ENCODE assay signal across 9 cellular contexts in the genomic region with DNA sequence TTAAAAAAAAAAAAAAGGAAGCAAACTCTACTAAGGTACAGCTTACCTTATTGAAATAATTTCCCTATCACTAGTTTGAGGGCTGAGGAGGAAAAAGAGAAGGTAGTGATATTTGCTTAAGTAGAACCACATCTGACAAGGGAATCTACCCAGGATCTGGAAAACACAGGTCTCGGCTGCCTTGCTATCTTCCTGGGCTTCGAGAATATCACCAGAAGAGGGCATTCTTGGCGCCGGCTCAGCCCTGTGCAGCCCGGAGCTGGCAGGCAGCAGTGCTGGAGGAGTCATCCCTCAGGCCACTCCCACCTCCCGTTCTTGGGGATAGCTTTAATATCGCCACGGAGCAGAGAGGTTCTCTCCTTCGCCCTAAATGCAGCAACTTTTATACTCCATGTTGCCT.
DNase-seq lines count a peak whose midpoint lies in the region; ATAC-seq and TF ChIP-seq lines count a peak whose summit lies in the region.
"Had no signal": no experiment of that assay in that cellular context is flagged by ENCODE, and none has a peak within 500 bp of the region (broad histone marks: within the 10 kb centered on the region; RNA-seq: fewer than 3 reads in every experiment).

No MANE protein-coding gene starts in this region.

- H3K27ac ChIP-seq in trophoblast cell (ENCODE audit: low read depth, low read length) = no peak overlapping the region
- peak overlapping the region in 1 of 2 donors; percentile 59 for H3K27ac ChIP-seq in testis
- H3K27ac ChIP-seq: PC-9 had no signal

- no peak overlapping the region for H4K8ac ChIP-seq in trophoblast cell (ENCODE audit: low read depth, low read length)

- H2BK120ac ChIP-seq in trophoblast cell (ENCODE audit: insufficient read depth, low read length, poor library complexity) = no peak overlapping the region

- H3K18ac ChIP-seq in trophoblast cell (ENCODE audit: low read length) = no peak overlapping the region

- no peak overlapping the region for H3K9ac ChIP-seq in trophoblast cell (ENCODE audit: low read length)

- H3K27me3 ChIP-seq in trophoblast cell (ENCODE audit: insufficient read depth, low read length) = no peaks in the 10 kb centered on the region
- H3K27me3 ChIP-seq in testis = no peaks in the 10 kb centered on the region

- H3K14ac ChIP-seq in trophoblast cell (ENCODE audit: low read length) = no peak overlapping the region

- TF ChIP-seq POLR2A in testis (IDR thresholded peaks at IDR 0.05) = no peak

- no peak overlapping the region for H2AK5ac ChIP-seq in trophoblast cell (ENCODE audit: low read length)

- no peaks in the 10 kb centered on the region for H3K36me3 Mint-ChIP-seq in HFFc6 (ENCODE audit: low read depth)

- peak; percentile 36; the same call in 1 of the 2 replicates for TF ChIP-seq CTCF in HFFc6 (IDR thresholded peaks at IDR 0.05)
- peak in 1 of 3 experiments; percentile 12 for TF ChIP-seq CTCF in testis (IDR thresholded peaks at IDR 0.05)

- H3K4me1 Mint-ChIP-seq in HFFc6 (ENCODE audit: low read depth) = no peaks in the 10 kb centered on the region

- H3K36me3 ChIP-seq in trophoblast cell (ENCODE audit: control insufficient read depth in 1 of 2, insufficient read depth in 2 of 2, low read length in 2 of 2) = no peaks in the 10 kb centered on the region
- no peaks in the 10 kb centered on the region for H3K36me3 ChIP-seq in testis (ENCODE audit: low read depth, missing control alignments)

- H3K27me3 Mint-ChIP-seq in HFFc6 (ENCODE audit: insufficient read depth) = no peaks in the 10 kb centered on the region

- ATAC-seq in GM18870 (IDR thresholded peaks at IDR 0.05; ENCODE audit: unreplicated experiment) (no peak), GM21619 (IDR thresholded peaks at IDR 0.05; ENCODE audit: unreplicated experiment) (no peak)

- H3K4ac ChIP-seq in trophoblast cell (ENCODE audit: low read depth, low read length) = no peak overlapping the region

- no CpG with 5 or more reads among the region's 9 CpGs for WGBS in trophoblast cell (ENCODE audit: extremely low coverage, insufficient coverage, insufficient read length)
- WGBS in testis, 2 donors = 1 to 2% methylated on average over 9 of the region's 9 CpGs

- no peaks in the 10 kb centered on the region for H3K79me2 ChIP-seq in trophoblast cell (ENCODE audit: control insufficient read depth, insufficient read depth, low read length, poor library complexity)

- H3K27ac Mint-ChIP-seq in HFFc6 = no peak overlapping the region

- H4K91ac ChIP-seq in trophoblast cell (ENCODE audit: low read depth, low read length) = no peak overlapping the region

- no peak overlapping the region for H2BK5ac ChIP-seq in trophoblast cell (ENCODE audit: low read depth, low read length, poor library complexity)

- intact Hi-C loops in head of caudate nucleus (cut with DNase I) = loop anchor here (2.0 kb wide), 1 partner anchor 158 kb away; no protein-coding TSS in a partner anchor
- intact Hi-C loops in testis (cut with DNase I; ENCODE audit: low total_unique reads) = no loop called here

- peak; percentile 28 for DNase-seq in HFFc6
- DNase-seq in RKO (ENCODE audit: low spot score) = peak; percentile 75
- peak; percentile 34 for DNase-seq in activated gamma-delta T cell (lab: John Stamatoyannopoulos, UW)
- peak; percentile 72 to 96 (median 85) for DNase-seq in head of caudate nucleus
- DNase-seq in trophoblast cell = peak; percentile 30 to 64
- peak; percentile 89 for DNase-seq in testis

- H3K9me3 ChIP-seq in trophoblast cell (ENCODE audit: insufficient read depth, low read depth, low read length) (no peaks in the 10 kb centered on the region), testis (no peaks in the 10 kb centered on the region)

- H3K9me3 Mint-ChIP-seq in HFFc6 = peaks cover 55% of the 10 kb centered on the region

- H2AFZ ChIP-seq in trophoblast cell (ENCODE audit: insufficient read depth, low read length, poor library complexity) = no peak overlapping the region
- H2AFZ ChIP-seq: PC-9 had no signal

- peak overlapping the region; percentile 21 for H3K4me2 ChIP-seq in trophoblast cell (ENCODE audit: low read length)
- H3K4me2 ChIP-seq: PC-9 had no signal

- H3K79me1 ChIP-seq in trophoblast cell (ENCODE audit: low read length) = no peaks in the 10 kb centered on the region

- no peak overlapping the region for H2BK12ac ChIP-seq in trophoblast cell (ENCODE audit: low read length)

- no peak overlapping the region for H3K23ac ChIP-seq in trophoblast cell (ENCODE audit: low read length)

- H3K4me3 Mint-ChIP-seq in HFFc6 = no peak overlapping the region

- no peak overlapping the region for H4K12ac ChIP-seq in trophoblast cell (ENCODE audit: low read depth, low read length)

- H3K4me3 ChIP-seq in trophoblast cell (ENCODE audit: low read depth, low read length) = no peak overlapping the region
- H3K4me3 ChIP-seq in testis = peak overlapping the region; percentile 39 to 46
- H3K4me3 ChIP-seq: PC-9 had no signal

- H3K4me1 ChIP-seq in trophoblast cell (ENCODE audit: control insufficient read depth in 1 of 2, insufficient read depth in 2 of 2, low read length in 2 of 2) = no peaks in the 10 kb centered on the region
- no peaks in the 10 kb centered on the region for H3K4me1 ChIP-seq in testis

Comparison
In these comparisons a context has a peak if more than half of its experiments do, and no peak if none do; other contexts are left out.
1. DNase-seq: peak in every context shown above with its lines; median percentile 89 in testis; 85 in head of caudate nucleus; 75 in RKO; 47 in trophoblast cell; 34 in activated gamma-delta T cell; 28 in HFFc6.